1 cellular context compared by ENCODE assay signal in the genomic region with DNA sequence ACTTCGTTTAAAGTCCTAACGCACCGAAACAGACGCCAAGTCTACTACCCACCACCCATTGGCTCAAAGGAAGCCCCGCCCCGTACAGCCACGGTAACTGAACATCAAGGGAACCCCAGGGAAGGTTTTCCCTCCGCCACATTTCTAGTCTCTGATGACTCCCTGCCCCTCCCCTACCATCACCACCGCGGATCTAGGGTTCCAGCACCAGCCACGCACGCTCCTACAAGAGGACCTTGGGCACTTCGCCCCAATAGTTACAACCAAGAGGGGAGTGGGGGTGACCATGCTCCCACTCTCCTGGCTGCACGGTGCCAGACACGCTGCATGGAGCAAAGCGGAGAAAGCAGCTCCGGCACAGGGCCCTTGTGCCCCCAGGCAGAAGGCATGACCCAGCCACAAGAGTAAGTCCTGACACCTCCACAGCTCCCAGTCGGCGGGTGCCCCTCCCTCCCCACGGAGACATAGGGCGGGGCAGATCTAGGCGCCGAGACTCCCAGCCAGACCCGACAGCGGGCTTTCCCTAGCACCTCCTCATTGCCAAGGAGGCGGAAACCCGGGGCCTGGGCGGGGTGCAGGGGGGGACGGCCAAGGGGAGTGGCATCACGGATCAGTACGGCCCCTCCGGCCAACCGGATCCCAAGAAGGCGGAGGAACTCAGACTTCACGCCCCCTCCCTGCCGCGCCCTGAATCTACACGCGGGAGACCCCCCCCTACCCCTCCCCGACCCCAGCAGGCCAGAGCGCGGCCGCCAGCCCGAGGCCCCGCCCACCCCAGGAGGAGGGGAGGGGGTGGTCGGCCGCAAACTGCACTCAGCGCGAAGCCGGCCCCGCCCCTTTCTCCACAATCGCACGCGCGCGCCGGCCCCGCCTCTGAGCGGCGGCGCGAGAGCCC.
TF ChIP-seq lines count a peak whose summit lies in the region.

No MANE protein-coding gene starts in this region.

TF ChIP-seq in HepG2, 621 proteins besides CTCF, POLR2A, EP300 and RAD21 (continued from another document and continues in another):
- TF ChIP-seq, protein P1, sequence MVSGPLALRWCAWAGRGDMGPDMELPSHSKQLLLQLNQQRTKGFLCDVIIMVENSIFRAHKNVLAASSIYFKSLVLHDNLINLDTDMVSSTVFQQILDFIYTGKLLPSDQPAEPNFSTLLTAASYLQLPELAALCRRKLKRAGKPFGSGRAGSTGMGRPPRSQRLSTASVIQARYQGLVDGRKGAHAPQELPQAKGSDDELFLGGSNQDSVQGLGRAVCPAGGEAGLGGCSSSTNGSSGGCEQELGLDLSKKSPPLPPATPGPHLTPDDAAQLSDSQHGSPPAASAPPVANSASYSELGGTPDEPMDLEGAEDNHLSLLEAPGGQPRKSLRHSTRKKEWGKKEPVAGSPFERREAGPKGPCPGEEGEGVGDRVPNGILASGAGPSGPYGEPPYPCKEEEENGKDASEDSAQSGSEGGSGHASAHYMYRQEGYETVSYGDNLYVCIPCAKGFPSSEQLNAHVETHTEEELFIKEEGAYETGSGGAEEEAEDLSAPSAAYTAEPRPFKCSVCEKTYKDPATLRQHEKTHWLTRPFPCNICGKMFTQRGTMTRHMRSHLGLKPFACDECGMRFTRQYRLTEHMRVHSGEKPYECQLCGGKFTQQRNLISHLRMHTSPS (CRISPR knock-in tag; IDR thresholded peaks at IDR 0.05; ENCODE audit: low read depth) = no peak
- TF ChIP-seq MAFG (CRISPR knock-in tag; IDR thresholded peaks at IDR 0.05) (no peak), ZSCAN9 (CRISPR knock-in tag; IDR thresholded peaks at IDR 0.05; ENCODE audit: borderline replicate concordance) (no peak), PHF5A (CRISPR knock-in tag; IDR thresholded peaks at IDR 0.05; ENCODE audit: low read depth, unreplicated experiment) (no peak), MBD4 (IDR thresholded peaks at IDR 0.05; ENCODE audit: borderline replicate concordance, low read length) (no peak), TP53 (CRISPR knock-in tag; conservative IDR thresholded peaks at IDR 0.05) (no peak), SRSF1 (optimal IDR thresholded peaks at IDR 0.05; ENCODE audit: low read depth, low read length) (peak; percentile 9), TBX3 (IDR thresholded peaks at IDR 0.05; ENCODE audit: borderline replicate concordance) (no peak), JARID2 (CRISPR knock-in tag; IDR thresholded peaks at IDR 0.05; ENCODE audit: insufficient replicate concordance) (no peak), ZBTB3 (CRISPR knock-in tag; IDR thresholded peaks at IDR 0.05; ENCODE audit: borderline replicate concordance, low read depth) (no peak), ASH2L (IDR thresholded peaks at IDR 0.05; ENCODE audit: insufficient read length, low read depth, low read length) (peak; percentile 51), RFX1 (IDR thresholded peaks at IDR 0.05) (no peak), SMAD1 (CRISPR knock-in tag; IDR thresholded peaks at IDR 0.05; ENCODE audit: borderline replicate concordance, low read depth) (no peak), ZNF24 (IDR thresholded peaks at IDR 0.05) (no peak), FOXK1 (CRISPR knock-in tag; IDR thresholded peaks at IDR 0.05; ENCODE audit: borderline replicate concordance, low read depth) (peak; percentile 22; the same call in 1 of the 2 replicates), ZNF326 (CRISPR knock-in tag; IDR thresholded peaks at IDR 0.05; ENCODE audit: borderline replicate concordance) (0 out of 2 replicates have a peak, but pooled peaks have one; percentile 18), ZNF772 (CRISPR knock-in tag; IDR thresholded peaks at IDR 0.05) (no peak)
- TF ChIP-seq, protein P2, sequence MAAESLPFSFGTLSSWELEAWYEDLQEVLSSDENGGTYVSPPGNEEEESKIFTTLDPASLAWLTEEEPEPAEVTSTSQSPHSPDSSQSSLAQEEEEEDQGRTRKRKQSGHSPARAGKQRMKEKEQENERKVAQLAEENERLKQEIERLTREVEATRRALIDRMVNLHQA (CRISPR knock-in tag; IDR thresholded peaks at IDR 0.05) = no peak
- TF ChIP-seq, protein P3, sequence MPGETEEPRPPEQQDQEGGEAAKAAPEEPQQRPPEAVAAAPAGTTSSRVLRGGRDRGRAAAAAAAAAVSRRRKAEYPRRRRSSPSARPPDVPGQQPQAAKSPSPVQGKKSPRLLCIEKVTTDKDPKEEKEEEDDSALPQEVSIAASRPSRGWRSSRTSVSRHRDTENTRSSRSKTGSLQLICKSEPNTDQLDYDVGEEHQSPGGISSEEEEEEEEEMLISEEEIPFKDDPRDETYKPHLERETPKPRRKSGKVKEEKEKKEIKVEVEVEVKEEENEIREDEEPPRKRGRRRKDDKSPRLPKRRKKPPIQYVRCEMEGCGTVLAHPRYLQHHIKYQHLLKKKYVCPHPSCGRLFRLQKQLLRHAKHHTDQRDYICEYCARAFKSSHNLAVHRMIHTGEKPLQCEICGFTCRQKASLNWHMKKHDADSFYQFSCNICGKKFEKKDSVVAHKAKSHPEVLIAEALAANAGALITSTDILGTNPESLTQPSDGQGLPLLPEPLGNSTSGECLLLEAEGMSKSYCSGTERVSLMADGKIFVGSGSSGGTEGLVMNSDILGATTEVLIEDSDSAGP (CRISPR knock-in tag; IDR thresholded peaks at IDR 0.05; ENCODE audit: borderline replicate concordance) = peak; percentile 81; the same call in 1 of the 2 replicates
- TF ChIP-seq, protein P4, sequence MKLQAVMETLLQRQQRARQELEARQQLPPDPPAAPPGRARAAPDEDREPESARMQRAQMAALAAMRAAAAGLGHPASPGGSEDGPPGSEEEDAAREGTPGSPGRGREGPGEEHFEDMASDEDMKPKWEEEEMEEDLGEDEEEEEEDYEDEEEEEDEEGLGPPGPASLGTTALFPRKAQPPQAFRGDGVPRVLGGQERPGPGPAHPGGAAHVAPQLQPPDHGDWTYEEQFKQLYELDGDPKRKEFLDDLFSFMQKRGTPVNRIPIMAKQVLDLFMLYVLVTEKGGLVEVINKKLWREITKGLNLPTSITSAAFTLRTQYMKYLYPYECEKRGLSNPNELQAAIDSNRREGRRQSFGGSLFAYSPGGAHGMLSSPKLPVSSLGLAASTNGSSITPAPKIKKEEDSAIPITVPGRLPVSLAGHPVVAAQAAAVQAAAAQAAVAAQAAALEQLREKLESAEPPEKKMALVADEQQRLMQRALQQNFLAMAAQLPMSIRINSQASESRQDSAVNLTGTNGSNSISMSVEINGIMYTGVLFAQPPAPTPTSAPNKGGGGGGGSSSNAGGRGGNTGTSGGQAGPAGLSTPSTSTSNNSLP (IDR thresholded peaks at IDR 0.05; ENCODE audit: low read depth, low read length) = no peak
- TF ChIP-seq, protein P5, sequence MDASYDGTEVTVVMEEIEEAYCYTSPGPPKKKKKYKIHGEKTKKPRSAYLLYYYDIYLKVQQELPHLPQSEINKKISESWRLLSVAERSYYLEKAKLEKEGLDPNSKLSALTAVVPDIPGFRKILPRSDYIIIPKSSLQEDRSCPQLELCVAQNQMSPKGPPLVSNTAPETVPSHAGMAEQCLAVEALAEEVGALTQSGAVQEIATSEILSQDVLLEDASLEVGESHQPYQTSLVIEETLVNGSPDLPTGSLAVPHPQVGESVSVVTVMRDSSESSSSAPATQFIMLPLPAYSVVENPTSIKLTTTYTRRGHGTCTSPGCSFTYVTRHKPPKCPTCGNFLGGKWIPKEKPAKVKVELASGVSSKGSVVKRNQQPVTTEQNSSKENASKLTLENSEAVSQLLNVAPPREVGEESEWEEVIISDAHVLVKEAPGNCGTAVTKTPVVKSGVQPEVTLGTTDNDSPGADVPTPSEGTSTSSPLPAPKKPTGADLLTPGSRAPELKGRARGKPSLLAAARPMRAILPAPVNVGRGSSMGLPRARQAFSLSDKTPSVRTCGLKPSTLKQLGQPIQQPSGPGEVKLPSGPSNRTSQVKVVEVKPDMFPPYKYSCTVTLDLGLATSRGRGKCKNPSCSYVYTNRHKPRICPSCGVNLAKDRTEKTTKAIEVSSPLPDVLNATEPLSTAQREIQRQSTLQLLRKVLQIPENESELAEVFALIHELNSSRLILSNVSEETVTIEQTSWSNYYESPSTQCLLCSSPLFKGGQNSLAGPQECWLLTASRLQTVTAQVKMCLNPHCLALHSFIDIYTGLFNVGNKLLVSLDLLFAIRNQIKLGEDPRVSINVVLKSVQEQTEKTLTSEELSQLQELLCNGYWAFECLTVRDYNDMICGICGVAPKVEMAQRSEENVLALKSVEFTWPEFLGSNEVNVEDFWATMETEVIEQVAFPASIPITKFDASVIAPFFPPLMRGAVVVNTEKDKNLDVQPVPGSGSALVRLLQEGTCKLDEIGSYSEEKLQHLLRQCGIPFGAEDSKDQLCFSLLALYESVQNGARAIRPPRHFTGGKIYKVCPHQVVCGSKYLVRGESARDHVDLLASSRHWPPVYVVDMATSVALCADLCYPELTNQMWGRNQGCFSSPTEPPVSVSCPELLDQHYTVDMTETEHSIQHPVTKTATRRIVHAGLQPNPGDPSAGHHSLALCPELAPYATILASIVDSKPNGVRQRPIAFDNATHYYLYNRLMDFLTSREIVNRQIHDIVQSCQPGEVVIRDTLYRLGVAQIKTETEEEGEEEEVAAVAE (CRISPR knock-in tag; IDR thresholded peaks at IDR 0.05; ENCODE audit: borderline replicate concordance) = 0 out of 2 replicates have a peak, but pooled peaks have one; percentile 24
- TF ChIP-seq, protein P6, sequence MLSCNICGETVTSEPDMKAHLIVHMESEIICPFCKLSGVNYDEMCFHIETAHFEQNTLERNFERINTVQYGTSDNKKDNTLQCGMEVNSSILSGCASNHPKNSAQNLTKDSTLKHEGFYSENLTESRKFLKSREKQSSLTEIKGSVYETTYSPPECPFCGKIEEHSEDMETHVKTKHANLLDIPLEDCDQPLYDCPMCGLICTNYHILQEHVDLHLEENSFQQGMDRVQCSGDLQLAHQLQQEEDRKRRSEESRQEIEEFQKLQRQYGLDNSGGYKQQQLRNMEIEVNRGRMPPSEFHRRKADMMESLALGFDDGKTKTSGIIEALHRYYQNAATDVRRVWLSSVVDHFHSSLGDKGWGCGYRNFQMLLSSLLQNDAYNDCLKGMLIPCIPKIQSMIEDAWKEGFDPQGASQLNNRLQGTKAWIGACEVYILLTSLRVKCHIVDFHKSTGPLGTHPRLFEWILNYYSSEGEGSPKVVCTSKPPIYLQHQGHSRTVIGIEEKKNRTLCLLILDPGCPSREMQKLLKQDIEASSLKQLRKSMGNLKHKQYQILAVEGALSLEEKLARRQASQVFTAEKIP (CRISPR knock-in tag; IDR thresholded peaks at IDR 0.05; ENCODE audit: borderline replicate concordance) = no peak
- TF ChIP-seq, protein P7, sequence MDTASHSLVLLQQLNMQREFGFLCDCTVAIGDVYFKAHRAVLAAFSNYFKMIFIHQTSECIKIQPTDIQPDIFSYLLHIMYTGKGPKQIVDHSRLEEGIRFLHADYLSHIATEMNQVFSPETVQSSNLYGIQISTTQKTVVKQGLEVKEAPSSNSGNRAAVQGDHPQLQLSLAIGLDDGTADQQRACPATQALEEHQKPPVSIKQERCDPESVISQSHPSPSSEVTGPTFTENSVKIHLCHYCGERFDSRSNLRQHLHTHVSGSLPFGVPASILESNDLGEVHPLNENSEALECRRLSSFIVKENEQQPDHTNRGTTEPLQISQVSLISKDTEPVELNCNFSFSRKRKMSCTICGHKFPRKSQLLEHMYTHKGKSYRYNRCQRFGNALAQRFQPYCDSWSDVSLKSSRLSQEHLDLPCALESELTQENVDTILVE (CRISPR knock-in tag; IDR thresholded peaks at IDR 0.05) = no peak; the same call in 1 of the 2 replicates
- TF ChIP-seq, protein P8, sequence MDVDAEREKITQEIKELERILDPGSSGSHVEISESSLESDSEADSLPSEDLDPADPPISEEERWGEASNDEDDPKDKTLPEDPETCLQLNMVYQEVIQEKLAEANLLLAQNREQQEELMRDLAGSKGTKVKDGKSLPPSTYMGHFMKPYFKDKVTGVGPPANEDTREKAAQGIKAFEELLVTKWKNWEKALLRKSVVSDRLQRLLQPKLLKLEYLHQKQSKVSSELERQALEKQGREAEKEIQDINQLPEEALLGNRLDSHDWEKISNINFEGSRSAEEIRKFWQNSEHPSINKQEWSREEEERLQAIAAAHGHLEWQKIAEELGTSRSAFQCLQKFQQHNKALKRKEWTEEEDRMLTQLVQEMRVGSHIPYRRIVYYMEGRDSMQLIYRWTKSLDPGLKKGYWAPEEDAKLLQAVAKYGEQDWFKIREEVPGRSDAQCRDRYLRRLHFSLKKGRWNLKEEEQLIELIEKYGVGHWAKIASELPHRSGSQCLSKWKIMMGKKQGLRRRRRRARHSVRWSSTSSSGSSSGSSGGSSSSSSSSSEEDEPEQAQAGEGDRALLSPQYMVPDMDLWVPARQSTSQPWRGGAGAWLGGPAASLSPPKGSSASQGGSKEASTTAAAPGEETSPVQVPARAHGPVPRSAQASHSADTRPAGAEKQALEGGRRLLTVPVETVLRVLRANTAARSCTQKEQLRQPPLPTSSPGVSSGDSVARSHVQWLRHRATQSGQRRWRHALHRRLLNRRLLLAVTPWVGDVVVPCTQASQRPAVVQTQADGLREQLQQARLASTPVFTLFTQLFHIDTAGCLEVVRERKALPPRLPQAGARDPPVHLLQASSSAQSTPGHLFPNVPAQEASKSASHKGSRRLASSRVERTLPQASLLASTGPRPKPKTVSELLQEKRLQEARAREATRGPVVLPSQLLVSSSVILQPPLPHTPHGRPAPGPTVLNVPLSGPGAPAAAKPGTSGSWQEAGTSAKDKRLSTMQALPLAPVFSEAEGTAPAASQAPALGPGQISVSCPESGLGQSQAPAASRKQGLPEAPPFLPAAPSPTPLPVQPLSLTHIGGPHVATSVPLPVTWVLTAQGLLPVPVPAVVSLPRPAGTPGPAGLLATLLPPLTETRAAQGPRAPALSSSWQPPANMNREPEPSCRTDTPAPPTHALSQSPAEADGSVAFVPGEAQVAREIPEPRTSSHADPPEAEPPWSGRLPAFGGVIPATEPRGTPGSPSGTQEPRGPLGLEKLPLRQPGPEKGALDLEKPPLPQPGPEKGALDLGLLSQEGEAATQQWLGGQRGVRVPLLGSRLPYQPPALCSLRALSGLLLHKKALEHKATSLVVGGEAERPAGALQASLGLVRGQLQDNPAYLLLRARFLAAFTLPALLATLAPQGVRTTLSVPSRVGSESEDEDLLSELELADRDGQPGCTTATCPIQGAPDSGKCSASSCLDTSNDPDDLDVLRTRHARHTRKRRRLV (CRISPR knock-in tag; IDR thresholded peaks at IDR 0.05) = no peak
- TF ChIP-seq, protein P9, sequence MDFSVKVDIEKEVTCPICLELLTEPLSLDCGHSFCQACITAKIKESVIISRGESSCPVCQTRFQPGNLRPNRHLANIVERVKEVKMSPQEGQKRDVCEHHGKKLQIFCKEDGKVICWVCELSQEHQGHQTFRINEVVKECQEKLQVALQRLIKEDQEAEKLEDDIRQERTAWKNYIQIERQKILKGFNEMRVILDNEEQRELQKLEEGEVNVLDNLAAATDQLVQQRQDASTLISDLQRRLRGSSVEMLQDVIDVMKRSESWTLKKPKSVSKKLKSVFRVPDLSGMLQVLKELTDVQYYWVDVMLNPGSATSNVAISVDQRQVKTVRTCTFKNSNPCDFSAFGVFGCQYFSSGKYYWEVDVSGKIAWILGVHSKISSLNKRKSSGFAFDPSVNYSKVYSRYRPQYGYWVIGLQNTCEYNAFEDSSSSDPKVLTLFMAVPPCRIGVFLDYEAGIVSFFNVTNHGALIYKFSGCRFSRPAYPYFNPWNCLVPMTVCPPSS (IDR thresholded peaks at IDR 0.05) = no peak
